Comparison of ENCODE assay signal across 8 cellular contexts in the genomic region with DNA sequence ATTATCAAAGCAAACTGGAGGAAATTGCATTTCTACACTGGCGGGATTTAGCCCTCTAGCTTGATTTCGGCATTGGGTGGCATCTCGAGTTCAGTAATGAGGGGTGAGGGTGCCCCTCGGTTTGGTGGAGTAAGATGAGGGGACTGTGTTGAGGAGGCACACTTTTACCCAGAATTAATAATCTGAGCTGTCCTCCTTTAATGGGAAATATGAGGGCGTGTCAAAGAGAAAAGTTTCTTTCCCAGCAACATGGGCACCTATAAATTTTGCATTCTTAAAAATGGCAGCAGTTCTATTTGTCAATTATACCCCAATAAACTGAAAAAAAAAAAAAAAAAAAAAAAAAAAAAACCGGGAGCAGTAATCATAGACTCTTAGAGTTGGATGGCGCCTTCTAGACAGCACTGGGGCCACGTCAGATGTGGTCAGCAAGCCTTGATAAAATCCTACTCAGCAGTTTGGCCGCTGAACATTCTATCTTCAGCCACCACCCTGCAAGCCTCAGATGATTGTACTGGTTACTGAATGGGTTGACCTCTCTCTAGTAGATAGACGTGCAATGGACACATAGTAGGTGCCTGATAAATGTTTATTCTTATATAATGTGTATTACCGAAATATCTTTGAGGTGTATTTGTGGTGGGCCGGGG. TPM values are rescaled to one million over a fixed set of nuclear protein-coding genes. Genes with fewer than 3 reads are reported as not detected.
A peak's percentile ranks its signal among the peaks of the same experiment; 100 is the strongest.
DNase-seq lines count a peak whose midpoint lies in the region; FAIRE-seq and TF ChIP-seq lines count a peak whose summit lies in the region.

No MANE protein-coding gene starts in this region.

- H3K27me3 Mint-ChIP-seq in activated naive CD4-positive, alpha-beta T cell treated with anti-CD3 and anti-CD28 coated beads for 36 hours (ENCODE audit: low read depth) = peaks cover 48% of the 10 kb centered on the region

- H3K9me3 ChIP-seq in adrenal gland (replicated peaks in 1 of 3) = no peaks in the 10 kb centered on the region
- H3K9me3 ChIP-seq in stomach = no peaks in the 10 kb centered on the region

- H3K4me1 ChIP-seq in adrenal gland (replicated peaks in 1 of 2) (peaks cover 13 to 51% of the 10 kb centered on the region in 2 donors), stomach (peaks cover 5 to 49% (median 24%) of the 10 kb centered on the region in 4 donors)

- peaks cover 10% of the 10 kb centered on the region for H3K4me1 Mint-ChIP-seq in activated naive CD4-positive, alpha-beta T cell treated with anti-CD3 and anti-CD28 coated beads for 36 hours (ENCODE audit: low read depth)

- TF ChIP-seq EP300 in stomach (IDR thresholded peaks at IDR 0.05) = no peak

- no peak for DNase-seq in activated naive CD4-positive, alpha-beta T cell treated with anti-CD3 and anti-CD28 coated beads for 36 hours
- no peak for DNase-seq in activated naive CD4-positive, alpha-beta T cell treated with Interleukin-2 at 50 U/mL for 16 hours
- peak; percentile 63 to 83 (median 81) for DNase-seq in adrenal gland
- DNase-seq in stomach = peak; percentile 40
- DNase-seq in AML-193 (lab: John Stamatoyannopoulos, UW) = no peak
- no peak for DNase-seq in stimulated activated CD4-positive, alpha-beta T cell treated with anti-CD3 and anti-CD28 coated beads, Interleukin-12 subunit alpha, Interleukin-12 subunit beta, amount 100 ng/mL, for 4 hours
- DNase-seq in activated CD4-positive, alpha-beta T cell treated with anti-CD3 and anti-CD28 coated beads, Interleukin-2, amount 50 U/mL, for 1 hour = no peak

- 17 to 21% (median 18%) methylated on average over 12 of the region's 12 CpGs for WGBS in adrenal gland, 4 donors
- WGBS in stomach, 5 donors = 18 to 31% (median 22%) methylated on average over 12 of the region's 12 CpGs

- no peaks in the 10 kb centered on the region for H3K9me3 Mint-ChIP-seq in activated naive CD4-positive, alpha-beta T cell treated with anti-CD3 and anti-CD28 coated beads for 36 hours

- H3K27ac ChIP-seq in adrenal gland (peak overlapping the region; percentile 51 to 94 (median 88)), stomach (peak overlapping the region; percentile 59 to 86 (median 79))

- TF ChIP-seq CTCF in adrenal gland (IDR thresholded peaks at IDR 0.05) (no peak), stomach (IDR thresholded peaks at IDR 0.05) (no peak)

- TF ChIP-seq POLR2A in adrenal gland (IDR thresholded peaks at IDR 0.05) (peak in 1 of 2 donors; percentile 78), stomach (IDR thresholded peaks at IDR 0.05) (no peak)

- intact Hi-C loops in activated naive CD4-positive, alpha-beta T cell treated with anti-CD3 and anti-CD28 coated beads for 36 hours (cut with micrococcal nuclease) = no loop called here
- intact Hi-C loops in adrenal gland (cut with DNase I) = no loop called here
- intact Hi-C loops in stomach (cut with DNase I; ENCODE audit: low total_unique reads) = loop anchor here (5.0 kb wide), 1 partner anchor 77 kb away; no protein-coding TSS in a partner anchor

- CTCF ChIA-PET in activated naive CD4-positive, alpha-beta T cell treated with anti-CD3 and anti-CD28 coated beads for 36 hours (lab: Charles Lee) = interaction anchor here (1.0 kb wide), 1 partner anchor 112 kb away, joined by 3 read pairs; no protein-coding TSS in a partner anchor

- H3K4me3 Mint-ChIP-seq in activated naive CD4-positive, alpha-beta T cell treated with anti-CD3 and anti-CD28 coated beads for 36 hours = peak overlapping the region; percentile 74

- no peak overlapping the region for H3K27ac Mint-ChIP-seq in activated naive CD4-positive, alpha-beta T cell treated with anti-CD3 and anti-CD28 coated beads for 36 hours

- no peaks in the 10 kb centered on the region for H3K36me3 ChIP-seq in adrenal gland (replicated peaks in 1 of 2)
- no peaks in the 10 kb centered on the region for H3K36me3 ChIP-seq in stomach

- H3K27me3 ChIP-seq in adrenal gland = no peaks in the 10 kb centered on the region
- H3K27me3 ChIP-seq in stomach = no peaks in the 10 kb centered on the region

- H3K36me3 Mint-ChIP-seq in activated naive CD4-positive, alpha-beta T cell treated with anti-CD3 and anti-CD28 coated beads for 36 hours (ENCODE audit: low read depth) = no peaks in the 10 kb centered on the region

- H3K4me3 ChIP-seq in adrenal gland (peak overlapping the region; percentile 28 to 84 (median 67)), stomach (peak overlapping the region; percentile 62 to 79 (median 73))

- peak; percentile 98 for FAIRE-seq in islet of Langerhans (lab: Jason Lieb, UNC)

RNA-seq across cellular contexts. Expression of a gene that starts 0.9 kb away (rescaled TPM):
- under 1 TPM in 1 of 2 experiments, not detected in 1; 0.38 TPM for total RNA-seq in activated naive CD4-positive, alpha-beta T cell treated with anti-CD3 and anti-CD28 coated beads for 36 hours
- total RNA-seq in adrenal gland (100 to 1,000 TPM; 182 to 775 (median 243) TPM), stomach (10 to 100 TPM in 4 of 5 donors, 1 to 10 TPM in 1; 1.3 to 17.3 (median 12.6) TPM)
- polyA plus RNA-seq in adrenal gland (100 to 1,000 TPM in 1 of 3 donors, 10 to 100 TPM in 2; 55.0 to 463 (median 72.3) TPM), stomach (1 to 10 TPM; 2.7 to 9.5 (median 8.0) TPM)

Comparison
In these comparisons a context has a peak if more than half of its experiments do, and no peak if none do; other contexts are left out.
1. DNase-seq: peak in adrenal gland (7 of 7) and stomach (single experiment); none in activated naive CD4-positive, alpha-beta T cell treated with anti-CD3 and anti-CD28 coated beads for 36 hours (single experiment), activated naive CD4-positive, alpha-beta T cell treated with Interleukin-2 at 50 U/mL for 16 hours (single experiment), AML-193 (0 of 2), stimulated activated CD4-positive, alpha-beta T cell treated with anti-CD3 and anti-CD28 coated beads, Interleukin-12 subunit alpha, Interleukin-12 subunit beta, amount 100 ng/mL, for 4 hours (single experiment) and activated CD4-positive, alpha-beta T cell treated with anti-CD3 and anti-CD28 coated beads, Interleukin-2, amount 50 U/mL, for 1 hour (single experiment).
2. RNA of a gene that starts 0.9 kb away (total RNA-seq): 182 to 775 TPM in adrenal gland; 1.3 to 17.3 TPM in stomach and 0.38 TPM in activated naive CD4-positive, alpha-beta T cell treated with anti-CD3 and anti-CD28 coated beads for 36 hours; every median in the first group is over 10 times any median in the second.